Comparison of ENCODE assay signal across 25 cellular contexts in the genomic region with DNA sequence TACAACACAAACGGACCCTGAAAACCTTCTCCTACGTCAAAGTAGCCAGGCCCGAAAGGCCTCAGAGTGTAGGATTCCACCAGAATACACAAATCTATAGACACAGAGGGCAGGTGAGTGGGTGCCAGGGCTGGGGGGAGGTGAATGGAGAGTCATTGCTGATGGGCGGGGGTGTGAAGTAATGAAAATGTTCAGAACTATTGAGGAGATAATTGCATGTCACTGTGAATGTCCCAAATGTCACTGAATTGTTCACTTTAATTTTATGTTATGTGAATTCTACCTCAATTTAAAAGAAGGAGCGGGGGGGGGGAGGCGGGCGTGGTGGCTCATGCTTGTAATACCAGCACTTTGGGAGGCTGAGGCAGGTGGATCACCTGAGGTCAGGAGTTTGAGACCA.
"Had no signal": no experiment of that assay in that cellular context is flagged by ENCODE, and none has a peak within 500 bp of the region (broad histone marks: within the 10 kb centered on the region; RNA-seq: fewer than 3 reads in every experiment).

No MANE protein-coding gene starts in this region.

- DNase-seq: naive B cell; natural killer cell; right cardiac atrium; right lobe of liver; sigmoid colon; small intestine; stimulated activated CD4-positive, alpha-beta T cell treated with anti-CD3 and anti-CD28 coated beads, Interleukin-15, amount 100 ng/mL, for 24 hours; stimulated activated CD4-positive, alpha-beta T cell treated with anti-CD3 and anti-CD28 coated beads, Interleukin-2, amount 100 ng/mL, for 24 hours; stimulated activated CD4-positive, alpha-beta T cell treated with anti-CD3 and anti-CD28 coated beads, Interleukin-2, amount 100 ng/mL, for 48 hours; stimulated activated CD4-positive, alpha-beta T cell treated with anti-CD3 and anti-CD28 coated beads, Interleukin-4, amount 100 ng/mL, for 24 hours; stimulated activated naive B cell treated with anti-CD40 and anti-IgM and Interleukin-4, amounts not matched to agents 10 μg/mL and 1 μg/mL and 100 μg/mL, for 72 hours; stimulated activated naive CD4-positive, alpha-beta T cell treated with Interleukin-2 at 50 U/mL for 16 hours; stomach; thyroid gland; trophoblast cell; upper lobe of left lung had no signal

- H3K9me3 ChIP-seq: neutrophil, pancreas, prostate gland, right lobe of liver, sigmoid colon, stomach, thoracic aorta, thyroid gland, tibial nerve, upper lobe of left lung, vagina had no signal

- H3K27me3 ChIP-seq: neutrophil, pancreas, right lobe of liver, sigmoid colon, stomach, thyroid gland, tibial nerve, upper lobe of left lung, vagina had no signal

- H3K4me3 Mint-ChIP-seq: natural killer cell; nephron; stimulated activated effector memory CD8-positive, alpha-beta T cell treated with anti-CD3 and anti-CD28 coated beads, Interleukin-12 subunit alpha, Interleukin-12 subunit beta, amount 100 ng/mL, for 72 hours; stimulated activated naive B cell treated with anti-CD40 and anti-IgM and Interleukin-4, amounts not matched to agents 10 μg/mL and 1 μg/mL and 100 μg/mL, for 72 hours; stimulated activated naive CD8-positive, alpha-beta T cell treated with anti-CD3 and anti-CD28 coated beads, Interleukin-15, Interleukin-2, amounts not matched to agents 100 ng/mL and 50 ng/mL, for 24 hours had no signal

- ATAC-seq: natural killer cell; pancreas; right cardiac atrium; right lobe of liver; stimulated activated effector memory CD8-positive, alpha-beta T cell treated with anti-CD3 and anti-CD28 coated beads, Interleukin-12 subunit alpha, Interleukin-12 subunit beta, amount 100 ng/mL, for 72 hours; stimulated activated naive B cell treated with anti-CD40 and anti-IgM and Interleukin-4, amounts not matched to agents 10 μg/mL and 1 μg/mL and 100 μg/mL, for 72 hours had no signal

- H3K4me3 ChIP-seq: pancreas, prostate gland, right lobe of liver, sigmoid colon, stomach, thoracic aorta, thyroid gland, tibial nerve, upper lobe of left lung, vagina had no signal

- H3K27me3 Mint-ChIP-seq: naive B cell; stimulated activated naive B cell treated with anti-CD40 and anti-IgM and Interleukin-4, amounts not matched to agents 10 μg/mL and 1 μg/mL and 100 μg/mL, for 72 hours; stimulated activated naive CD8-positive, alpha-beta T cell treated with anti-CD3 and anti-CD28 coated beads, Interleukin-15, Interleukin-2, amounts not matched to agents 100 ng/mL and 50 ng/mL, for 24 hours had no signal

- H3K36me3 Mint-ChIP-seq: natural killer cell had no signal

- H3K9me3 Mint-ChIP-seq: naive B cell; natural killer cell; nephron; stimulated activated effector memory CD8-positive, alpha-beta T cell treated with anti-CD3 and anti-CD28 coated beads, Interleukin-12 subunit alpha, Interleukin-12 subunit beta, amount 100 ng/mL, for 72 hours; stimulated activated naive B cell treated with anti-CD40 and anti-IgM and Interleukin-4, amounts not matched to agents 10 μg/mL and 1 μg/mL and 100 μg/mL, for 72 hours; stimulated activated naive CD8-positive, alpha-beta T cell treated with anti-CD3 and anti-CD28 coated beads, Interleukin-15, Interleukin-2, amounts not matched to agents 100 ng/mL and 50 ng/mL, for 24 hours had no signal

- H3K4me1 ChIP-seq: pancreas, prostate gland, right lobe of liver, thyroid gland had no signal

- H3K27ac Mint-ChIP-seq: natural killer cell; nephron; stimulated activated effector memory CD8-positive, alpha-beta T cell treated with anti-CD3 and anti-CD28 coated beads, Interleukin-12 subunit alpha, Interleukin-12 subunit beta, amount 100 ng/mL, for 72 hours; stimulated activated naive B cell treated with anti-CD40 and anti-IgM and Interleukin-4, amounts not matched to agents 10 μg/mL and 1 μg/mL and 100 μg/mL, for 72 hours; stimulated activated naive CD8-positive, alpha-beta T cell treated with anti-CD3 and anti-CD28 coated beads, Interleukin-15, Interleukin-2, amounts not matched to agents 100 ng/mL and 50 ng/mL, for 24 hours had no signal

- H3K27ac ChIP-seq: pancreas, prostate gland, right lobe of liver, sigmoid colon, stomach, thoracic aorta, thyroid gland, tibial nerve, upper lobe of left lung, vagina had no signal
